ENCODE assay signal across 10 cellular contexts in genomic region chr20:3800256-3800877, GRCh38. TPM values are rescaled to one million over a fixed set of nuclear protein-coding genes. Genes with fewer than 3 reads are reported as not detected.
DNase-seq lines count a peak whose midpoint lies in the region; ATAC-seq and TF ChIP-seq lines count a peak whose summit lies in the region.
"Had no signal": no experiment of that assay in that cellular context is flagged by ENCODE, and none has a peak within 500 bp of the region (broad histone marks: within the 10 kb centered on the region; RNA-seq: fewer than 3 reads in every experiment).

No MANE protein-coding gene starts in this region.

- BruUV-seq in IMR-90 (replicated peaks; lab: Mats Ljungman, UMichigan): no TSS peak

- H2AK9ac ChIP-seq in IMR-90 (replicated peaks; ENCODE audit: low read depth, low read length, poor library complexity): peak overlapping the region; percentile 94

- no peak overlapping the region for H3K56ac ChIP-seq in IMR-90 (ENCODE audit: extremely low read depth, insufficient read depth, low read length)

- no peaks in the 10 kb centered on the region for H3K27me3 ChIP-seq in CD4-positive, alpha-beta memory T cell (ENCODE audit: insufficient read depth, low read length)
- H3K27me3 ChIP-seq in IMR-90 (ENCODE audit: control insufficient read depth, insufficient read depth, low read length): no peaks in the 10 kb centered on the region
- no peaks in the 10 kb centered on the region for H3K27me3 ChIP-seq in dorsolateral prefrontal cortex

- peak overlapping the region; percentile 79 for H2AK5ac ChIP-seq in IMR-90 (ENCODE audit: low read depth, low read length)

- no peak for DNase-seq in CD4-positive, alpha-beta memory T cell
- DNase-seq in IMR-90: no peak
- DNase-seq in dorsolateral prefrontal cortex: no peak
- DNase-seq in natural killer cell: no peak
- no peak for DNase-seq in stimulated activated naive CD4-positive, alpha-beta T cell (lab: John Stamatoyannopoulos, UW)
- no peak for DNase-seq in NCI-H2107 (lab: John Stamatoyannopoulos, UW)
- DNase-seq in NCI-H1105 treated with DMSO at 0.1 percent for 48 hours (lab: John Stamatoyannopoulos, UW): no peak
- DNase-seq: stimulated activated CD4-positive, alpha-beta T cell treated with anti-CD3 and anti-CD28 coated beads, Interleukin-2, amount 100 ng/mL, for 24 hours had no signal

- H3K36me3 ChIP-seq in CD4-positive, alpha-beta memory T cell (ENCODE audit: insufficient read depth, low read length): peaks cover 58% of the 10 kb centered on the region
- H3K36me3 ChIP-seq in IMR-90 (ENCODE audit: control insufficient read depth, insufficient read depth, low read length): peaks cover 63% of the 10 kb centered on the region

- no peak for ATAC-seq in IMR-90 (ENCODE audit: low read depth)
- no peak for ATAC-seq in natural killer cell
- ATAC-seq in HG03045 (IDR thresholded peaks at IDR 0.05; ENCODE audit: unreplicated experiment): no peak

- H3K14ac ChIP-seq in IMR-90 (replicated peaks; ENCODE audit: low read depth, low read length): 0 out of 2 replicates have a peak overlapping the region, but pooled peaks have one; percentile 22

- H3K36me3 Mint-ChIP-seq in CD4-positive, alpha-beta memory T cell: peaks cover 75 to 83% of the 10 kb centered on the region in 2 donors
- peaks cover 19% of the 10 kb centered on the region for H3K36me3 Mint-ChIP-seq in natural killer cell

- no peak overlapping the region for H2BK5ac ChIP-seq in IMR-90 (ENCODE audit: low read depth, low read length, poor library complexity, severe bottlenecking)

- no peaks in the 10 kb centered on the region for H3K9me3 ChIP-seq in CD4-positive, alpha-beta memory T cell (ENCODE audit: control insufficient read depth in 1 of 2, low read length in 2 of 2)
- H3K9me3 ChIP-seq in IMR-90 (ENCODE audit: control insufficient read depth, insufficient read depth, low read length): no peaks in the 10 kb centered on the region

- peak overlapping the region; percentile 20 to 100 (median 99) for H3K4me3 Mint-ChIP-seq in CD4-positive, alpha-beta memory T cell
- peak overlapping the region; percentile 52 for H3K4me3 Mint-ChIP-seq in natural killer cell

- H3K4me2 ChIP-seq in IMR-90 (ENCODE audit: low read depth, low read length): no peak overlapping the region

- no peak overlapping the region for H3K9ac ChIP-seq in IMR-90 (ENCODE audit: low read depth, low read length)

- intact Hi-C loops in CD4-positive, alpha-beta memory T cell (cut with micrococcal nuclease): no loop called here
- intact Hi-C loops in IMR-90 (cut with micrococcal nuclease) (no loop called here), dorsolateral prefrontal cortex (cut with DNase I) (no loop called here), natural killer cell (cut with micrococcal nuclease) (no loop called here)

- no peak for TF ChIP-seq RAD21 in IMR-90 (IDR thresholded peaks at IDR 0.05; ENCODE audit: low read length)

- dilution Hi-C loops in IMR-90 (cut with HindIII; ENCODE audit: low sequenced_read_pairs, unreplicated experiment): no loop called here

- peak overlapping the region; percentile 61 to 99 (median 95) for H3K27ac Mint-ChIP-seq in CD4-positive, alpha-beta memory T cell
- peak overlapping the region; percentile 29 to 45 for H3K27ac Mint-ChIP-seq in natural killer cell

- H3K9me3 Mint-ChIP-seq in CD4-positive, alpha-beta memory T cell: no peaks in the 10 kb centered on the region
- no peaks in the 10 kb centered on the region for H3K9me3 Mint-ChIP-seq in natural killer cell

- peaks cover 77% of the 10 kb centered on the region for H3K4me1 ChIP-seq in CD4-positive, alpha-beta memory T cell (ENCODE audit: insufficient read depth, low read length)
- peaks cover 28% of the 10 kb centered on the region for H3K4me1 ChIP-seq in IMR-90 (ENCODE audit: control insufficient read depth, insufficient read depth, low read length)

- H4K8ac ChIP-seq in IMR-90 (ENCODE audit: low read depth in 2 of 2, low read length in 2 of 2): peak overlapping the region in 1 of 2 experiments; percentile 22; a peak in 1 of 4 replicates

- no peak overlapping the region for H3K18ac ChIP-seq in IMR-90 (ENCODE audit: low read depth, low read length)

- H2BK15ac ChIP-seq in IMR-90 (ENCODE audit: low read depth, low read length): no peak overlapping the region

- H2BK120ac ChIP-seq in IMR-90 (ENCODE audit: low read depth, low read length): no peak overlapping the region

- POLR2A ChIA-PET in CD4-positive, alpha-beta memory T cell (lab: Charles Lee; ENCODE audit: partially characterized antibody): interaction anchor here (1.2 to 3.7 kb wide), 8 partner anchors 9 to 101 kb away, joined by 4 to 37 read pairs (median 8); partner anchors contain the start of genes ADISSP and CENPB
- POLR2A ChIA-PET in IMR-90 (lab: Charles Lee; ENCODE audit: unreplicated experiment): interaction anchor here (0.5 kb wide), 1 partner anchor 92 kb away, joined by 9 read pairs; no protein-coding TSS in a partner anchor

- H3K4me1 Mint-ChIP-seq in CD4-positive, alpha-beta memory T cell: peaks cover 36 to 91% (median 59%) of the 10 kb centered on the region in 4 donors
- peaks cover 33 to 72% of the 10 kb centered on the region in 2 donors for H3K4me1 Mint-ChIP-seq in natural killer cell

- peak overlapping the region; percentile 33 for H2AFZ ChIP-seq in IMR-90 (replicated peaks; ENCODE audit: low read length, poor library complexity)

- peaks cover 43 to 91% of the 10 kb centered on the region in 2 experiments for H3K79me1 ChIP-seq in IMR-90 (ENCODE audit: low read depth in 1 of 2, low read length in 2 of 2)

- H4K5ac ChIP-seq in IMR-90 (ENCODE audit: low read depth, low read length): no peak overlapping the region

- peak overlapping the region; percentile 68 for H3K27ac ChIP-seq in CD4-positive, alpha-beta memory T cell (ENCODE audit: low read depth, low read length)
- H3K27ac ChIP-seq in IMR-90 (ENCODE audit: insufficient read depth, low read length) (peak overlapping the region; percentile 13; the same call in 1 of the 2 replicates), dorsolateral prefrontal cortex (peak overlapping the region in 46 of 59 donors; percentile 5 to 99 (median 70))

- no peak for TF ChIP-seq CTCF in IMR-90 (conservative IDR thresholded peaks at IDR 0.05; ENCODE audit: low read depth, low read length)
- TF ChIP-seq CTCF in dorsolateral prefrontal cortex (IDR thresholded peaks at IDR 0.05 in 54 of 56, conservative IDR thresholded peaks at IDR 0.05 in 2 of 56; ENCODE audit: low read depth in 1 of 56, partially characterized antibody in 56 of 56): no peak
- TF ChIP-seq CTCF in natural killer cell (IDR thresholded peaks at IDR 0.05): no peak

- TF ChIP-seq POLR2A in IMR-90 (IDR thresholded peaks at IDR 0.05; ENCODE audit: low read depth, low read length): no peak

- WGBS in IMR-90 (ENCODE audit: extremely low coverage in 2 of 2, insufficient read length in 1 of 2), 2 experiments: 94% methylated on average over 8 of the region's 18 CpGs; no CpG with 5 or more reads in 1 of the 2 experiments

- CTCF ChIA-PET in CD4-positive, alpha-beta memory T cell (lab: Charles Lee; ENCODE audit: partially characterized antibody): interaction anchor here (0.5 to 3.3 kb wide), 8 partner anchors 11 to 32 kb away, joined by 3 to 25 read pairs (median 4); partner anchors contain the start of gene AP5S1
- CTCF ChIA-PET in IMR-90 (lab: Yijun Ruan, JAX): no interaction called here

- no peaks in the 10 kb centered on the region for H4K20me1 ChIP-seq in IMR-90 (ENCODE audit: insufficient read depth, low read length)

- peak overlapping the region; percentile 28; the same call in 1 of the 2 replicates for H2BK20ac ChIP-seq in IMR-90 (ENCODE audit: low read depth, low read length)

- in situ Hi-C loops in IMR-90 (cut with MboI; ENCODE audit: low sequenced_read_pairs): no loop called here

- H3K9me1 ChIP-seq in IMR-90 (ENCODE audit: insufficient read depth, low read length): peaks cover 29% of the 10 kb centered on the region

- H3K4ac ChIP-seq in IMR-90 (ENCODE audit: low read depth, low read length): peak overlapping the region; percentile 52; the same call in 1 of the 2 replicates

- H3K23ac ChIP-seq in IMR-90 (ENCODE audit: low read depth, low read length): no peak overlapping the region

- no peak overlapping the region for H3K4me3 ChIP-seq in CD4-positive, alpha-beta memory T cell (ENCODE audit: low read length in 2 of 2)
- no peak overlapping the region for H3K4me3 ChIP-seq in IMR-90 (ENCODE audit: insufficient read depth, low read depth, low read length)
- H3K4me3 ChIP-seq in dorsolateral prefrontal cortex: no peak overlapping the region

- H4K91ac ChIP-seq in IMR-90 (ENCODE audit: insufficient read depth, low read depth, low read length): no peak overlapping the region; the same call in 1 of the 2 replicates

- H3K27me3 Mint-ChIP-seq in CD4-positive, alpha-beta memory T cell: no peaks in the 10 kb centered on the region
- H3K27me3 Mint-ChIP-seq in natural killer cell (ENCODE audit: low read depth in 2 of 2): no peaks in the 10 kb centered on the region

RNA-seq across cellular contexts. Expression of gene CDC25B, which starts 4.3 kb away (rescaled TPM):
- 100 to 1,000 TPM; 410 to 420 TPM for total RNA-seq in CD4-positive, alpha-beta memory T cell
- polyA plus RNA-seq in CD4-positive, alpha-beta memory T cell: 10 to 100 TPM; 25.9 to 55.9 TPM
- total RNA-seq in IMR-90 (2012; rRNA removed) (14.5 and 14.7 TPM in 2 replicates), dorsolateral prefrontal cortex (10 to 100 TPM; 30.5 to 72.6 (median 46.2) TPM), natural killer cell (100 to 1,000 TPM; 123 to 147 (median 143) TPM)
- polyA plus RNA-seq in IMR-90 (2012; rRNA removed): 50.5 and 59.8 TPM in 2 replicates
- 35.2 and 48.2 TPM in 2 replicates for polyA plus RNA-seq in IMR-90 (2012; cell fraction: cytosol; rRNA removed)
- polyA plus RNA-seq in IMR-90 (2012; cell fraction: nucleus; rRNA removed; ENCODE audit: low replicate concordance): 165 TPM in 2 replicates

RNA-seq across cellular contexts. Expression of gene CENPB, which starts 13.8 kb away (rescaled TPM):
- 10 to 100 TPM; 52.2 to 56.7 TPM for total RNA-seq in CD4-positive, alpha-beta memory T cell
- 1 to 10 TPM in 1 of 2 donors, under 1 TPM in 1; 0.56 to 1.9 TPM for polyA plus RNA-seq in CD4-positive, alpha-beta memory T cell
- 59.1 and 72.2 TPM in 2 replicates for total RNA-seq in IMR-90 (2012; rRNA removed)
- 45.7 and 49.3 TPM in 2 replicates for polyA plus RNA-seq in IMR-90 (2012; rRNA removed)
- polyA plus RNA-seq in IMR-90 (2012; cell fraction: cytosol; rRNA removed): 37.2 and 44.3 TPM in 2 replicates
- polyA plus RNA-seq in IMR-90 (2012; cell fraction: nucleus; rRNA removed; ENCODE audit: low replicate concordance): 18.7 and 35.4 TPM in 2 replicates
- total RNA-seq in dorsolateral prefrontal cortex: 100 to 1,000 TPM in 20 of 120 experiments, 10 to 100 TPM in 100; 53.5 to 178 (median 74.0) TPM
- total RNA-seq in natural killer cell: 10 to 100 TPM; 46.7 to 62.6 (median 55.4) TPM

RNA-seq across cellular contexts. Expression of gene SPEF1, which starts 19.1 kb away (rescaled TPM):
- not detected for total RNA-seq in CD4-positive, alpha-beta memory T cell
- polyA plus RNA-seq in CD4-positive, alpha-beta memory T cell: under 1 TPM in 1 of 2 donors, not detected in 1; 0.15 TPM
- total RNA-seq in IMR-90 (2012; rRNA removed) (under 0.01 TPM in 1 of 2 replicates, not detected in the other), dorsolateral prefrontal cortex (10 to 100 TPM in 3 of 120 experiments, 1 to 10 TPM in 117; 2.0 to 11.0 (median 5.3) TPM), natural killer cell (under 1 TPM in 1 of 3 donors, not detected in 2; 0.23 TPM)
- 0.15 and 0.26 TPM in 2 replicates for polyA plus RNA-seq in IMR-90 (2012; rRNA removed)
- 0.30 and 0.54 TPM in 2 replicates for polyA plus RNA-seq in IMR-90 (2012; cell fraction: cytosol; rRNA removed)
- 0.58 and 0.99 TPM in 2 replicates for polyA plus RNA-seq in IMR-90 (2012; cell fraction: nucleus; rRNA removed; ENCODE audit: low replicate concordance)
- total RNA-seq: mononuclear cell had no signal

RNA-seq across cellular contexts. Expression of gene AP5S1, which starts 20.0 kb away (rescaled TPM):
- 10 to 100 TPM; 10.4 to 11.1 TPM for total RNA-seq in CD4-positive, alpha-beta memory T cell
- polyA plus RNA-seq in CD4-positive, alpha-beta memory T cell: 10 to 100 TPM; 14.5 to 16.8 TPM
- 11.4 and 11.7 TPM in 2 replicates for total RNA-seq in IMR-90 (2012; rRNA removed)
- 10.1 and 12.5 TPM in 2 replicates for polyA plus RNA-seq in IMR-90 (2012; rRNA removed)
- 10.6 and 20.2 TPM in 2 replicates for polyA plus RNA-seq in IMR-90 (2012; cell fraction: cytosol; rRNA removed)
- polyA plus RNA-seq in IMR-90 (2012; cell fraction: nucleus; rRNA removed; ENCODE audit: low replicate concordance): 6.5 and 12.1 TPM in 2 replicates
- total RNA-seq in dorsolateral prefrontal cortex: 10 to 100 TPM in 119 of 120 experiments, 1 to 10 TPM in 1; 9.8 to 22.0 (median 15.9) TPM
- 10 to 100 TPM in 2 of 3 donors, 1 to 10 TPM in 1; 7.9 to 12.3 (median 12.1) TPM for total RNA-seq in natural killer cell

RNA-seq across cellular contexts. Expression of gene ADISSP, which starts 32.8 kb away (rescaled TPM):
- 10 to 100 TPM; 15.7 to 17.3 TPM for total RNA-seq in CD4-positive, alpha-beta memory T cell
- polyA plus RNA-seq in CD4-positive, alpha-beta memory T cell: 10 to 100 TPM; 16.3 to 31.5 TPM
- total RNA-seq in IMR-90 (2012; rRNA removed): 31.4 and 31.9 TPM in 2 replicates
- 58.2 and 65.0 TPM in 2 replicates for polyA plus RNA-seq in IMR-90 (2012; rRNA removed)
- 75.4 and 85.6 TPM in 2 replicates for polyA plus RNA-seq in IMR-90 (2012; cell fraction: cytosol; rRNA removed)
- polyA plus RNA-seq in IMR-90 (2012; cell fraction: nucleus; rRNA removed; ENCODE audit: low replicate concordance): 17.7 and 47.7 TPM in 2 replicates
- total RNA-seq in dorsolateral prefrontal cortex: 10 to 100 TPM; 19.0 to 45.5 (median 31.1) TPM
- 10 to 100 TPM; 10.1 to 13.5 (median 12.3) TPM for total RNA-seq in natural killer cell

Comparison
In these comparisons a context has a peak if more than half of its experiments do, and no peak if none do; other contexts are left out.
1. H3K27ac ChIP-seq: peak in every context shown above with its lines; median percentile 70 in dorsolateral prefrontal cortex; 68 in CD4-positive, alpha-beta memory T cell; 13 in IMR-90.